Comparison of ENCODE assay signal across 8 cellular contexts in genomic region chr3:179146911-179147570, GRCh38. TPM values are rescaled to one million over a fixed set of nuclear protein-coding genes. Genes with fewer than 3 reads are reported as not detected.
DNase-seq lines count a peak whose midpoint lies in the region; ATAC-seq, FAIRE-seq and TF ChIP-seq lines count a peak whose summit lies in the region.

No MANE protein-coding gene starts in this region.

- H3K4me1 ChIP-seq in OCI-LY3 (ENCODE audit: low read length) (peaks cover 24% of the 10 kb centered on the region), mammary epithelial cell (ENCODE audit: insufficient read depth, low read length) (peaks cover 6% of the 10 kb centered on the region), small intestine (ENCODE audit: control insufficient read depth in 2 of 2, insufficient read depth in 1 of 2, low read depth in 1 of 2, low read length in 1 of 2) (no peaks in the 10 kb centered on the region)

- CTCF ChIA-PET in mammary epithelial cell (lab: Charles Lee; ENCODE audit: low non-redundant PET) = no interaction called here

- no peaks in the 10 kb centered on the region for H3K9me3 ChIP-seq in OCI-LY3 (ENCODE audit: insufficient read depth, low read length)
- H3K9me3 ChIP-seq in mammary epithelial cell (replicated peaks; ENCODE audit: insufficient read depth, low read length) = no peaks in the 10 kb centered on the region
- H3K9me3 ChIP-seq in small intestine (ENCODE audit: control insufficient read depth, low read depth) = no peaks in the 10 kb centered on the region

- intact Hi-C loops in mammary epithelial cell (cut with micrococcal nuclease) = loop anchor here (1.0 to 5.0 kb wide), 8 partner anchors 39 to 412 kb away; partner anchors contain the start of gene GNB4

- H3K9ac ChIP-seq in OCI-LY3 (ENCODE audit: low read length) (peak overlapping the region; percentile 51), mammary epithelial cell (ENCODE audit: insufficient read depth, low read length) (peak overlapping the region; percentile 72)

- H3K36me3 ChIP-seq in OCI-LY3 (replicated peaks; ENCODE audit: low read depth, low read length) (no peaks in the 10 kb centered on the region), mammary epithelial cell (ENCODE audit: insufficient read depth, low read length) (no peaks in the 10 kb centered on the region), small intestine (ENCODE audit: control insufficient read depth in 2 of 2, insufficient read depth in 2 of 2, low read length in 2 of 2) (no peaks in the 10 kb centered on the region)

- H3K4me2 ChIP-seq in OCI-LY3 (ENCODE audit: low read length) (peak overlapping the region; percentile 73), mammary epithelial cell (ENCODE audit: insufficient read depth, low read depth, low read length) (peak overlapping the region; percentile 89)

- H3K27me3 ChIP-seq in OCI-LY3 (ENCODE audit: low read depth, low read length) (peaks cover 14% of the 10 kb centered on the region; the same call in 1 of the 2 replicates), mammary epithelial cell (ENCODE audit: insufficient read depth, low read length) (no peaks in the 10 kb centered on the region), small intestine (ENCODE audit: control insufficient read depth in 2 of 2, insufficient read depth in 2 of 2, low read length in 2 of 2) (no peaks in the 10 kb centered on the region)

- ATAC-seq in GM21737 (IDR thresholded peaks at IDR 0.05; ENCODE audit: unreplicated experiment) = peak; percentile 25

- H2AFZ ChIP-seq in OCI-LY3 (ENCODE audit: low read depth, low read length) (0 out of 2 replicates have a peak overlapping the region, but pooled peaks have one; percentile 1), mammary epithelial cell (ENCODE audit: low read depth, low read length) (peak overlapping the region; percentile 90)

- 2% methylated on average over 17 of the region's 18 CpGs for WGBS in mammary epithelial cell (ENCODE audit: low coverage, missing lambda C conversion rate)
- 3 to 5% (median 3%) methylated on average over 18 of the region's 18 CpGs for WGBS in small intestine, 3 donors

- dilution Hi-C loops in mammary epithelial cell (cut with HindIII; ENCODE audit: low sequenced_read_pairs) = no loop called here

- in situ Hi-C loops in mammary epithelial cell (cut with MboI; ENCODE audit: low sequenced_read_pairs in 2 of 2) = loop anchor here in 1 of 2 donors (5.0 kb wide), 1 partner anchor 170 kb away; no protein-coding TSS in a partner anchor

- H3K4me3 ChIP-seq in OCI-LY3 (ENCODE audit: low read length) = peak overlapping the region; percentile 87
- peak overlapping the region; percentile 92 to 94 (median 93) for H3K4me3 ChIP-seq in mammary epithelial cell (replicated peaks in 1 of 3; ENCODE audit: insufficient read depth in 1 of 3, low read depth in 2 of 3, low read length in 3 of 3)
- peak overlapping the region; percentile 64 to 81 for H3K4me3 ChIP-seq in small intestine (ENCODE audit: low read depth in 1 of 2, low read length in 2 of 2)

- peaks cover 25% of the 10 kb centered on the region for H4K20me1 ChIP-seq in OCI-LY3 (ENCODE audit: insufficient read depth, low read length)
- H4K20me1 ChIP-seq in mammary epithelial cell (ENCODE audit: insufficient read depth, low read length) = no peaks in the 10 kb centered on the region

- H3K79me2 ChIP-seq in OCI-LY3 (ENCODE audit: low read length) (peaks cover 38% of the 10 kb centered on the region), mammary epithelial cell (ENCODE audit: insufficient read depth, low read length) (peaks cover 38% of the 10 kb centered on the region)

- H3K27ac ChIP-seq in OCI-LY3 (ENCODE audit: low read length) (peak overlapping the region; percentile 83), mammary epithelial cell (ENCODE audit: insufficient read depth, low read depth, low read length) (peak overlapping the region; percentile 75), small intestine (ENCODE audit: low read depth in 1 of 2, low read length in 1 of 2) (peak overlapping the region; percentile 80 to 95)

- no peak for FAIRE-seq in small intestine (lab: Jason Lieb, UNC)

- no TSS peak for BruUV-seq in mammary epithelial cell (replicated peaks; lab: Mats Ljungman, UMichigan)

- DNase-seq in activated CD4-positive, alpha-beta T cell treated with anti-CD3 and anti-CD28 coated beads for 4 hours = peak; percentile 28 to 46
- no peak for DNase-seq in activated CD4-positive, alpha-beta T cell treated with anti-CD3 and anti-CD28 coated beads, Interleukin-2, amount 50 U/mL, for 4 hours
- DNase-seq in KG1 (lab: John Stamatoyannopoulos, UW) = peak; percentile 65
- DNase-seq in mammary epithelial cell = peak; percentile 66
- peak; percentile 52 for DNase-seq in iPS-NIHi7 (ENCODE audit: extremely low spot score)
- peak; percentile 84 for DNase-seq in small intestine

- TF ChIP-seq CTCF in OCI-LY3 (IDR thresholded peaks at IDR 0.05; ENCODE audit: low read depth, low read length) = peak; percentile 75
- TF ChIP-seq CTCF in mammary epithelial cell (conservative IDR thresholded peaks at IDR 0.05 in 1 of 2, IDR thresholded peaks at IDR 0.05 in 1 of 2; ENCODE audit: extremely low read depth in 1 of 2, insufficient read depth in 1 of 2, low read depth in 1 of 2, low read length in 2 of 2) = peak; percentile 61 to 68

RNA-seq across cellular contexts. Expression of gene PIK3CA, which starts 1.1 kb away (rescaled TPM):
- 10 to 100 TPM; 20.0 to 24.7 TPM for total RNA-seq in mammary epithelial cell
- 6.4 TPM for polyA plus RNA-seq in mammary epithelial cell
- 24.8 TPM for polyA minus RNA-seq in mammary epithelial cell
- polyA plus RNA-seq in small intestine = 1 to 10 TPM; 2.2 to 5.7 (median 3.6) TPM

Comparison
In these comparisons a context has a peak if more than half of its experiments do, and no peak if none do; other contexts are left out.
1. DNase-seq: peak in activated CD4-positive, alpha-beta T cell treated with anti-CD3 and anti-CD28 coated beads for 4 hours (2 of 2), KG1 (single experiment), mammary epithelial cell (single experiment), iPS-NIHi7 (single experiment) and small intestine (single experiment); none in activated CD4-positive, alpha-beta T cell treated with anti-CD3 and anti-CD28 coated beads, Interleukin-2, amount 50 U/mL, for 4 hours (0 of 2).
2. Peak in every context shown above with its lines, with median percentiles within 50 percentile points of each other: H3K27ac ChIP-seq and H3K4me3 ChIP-seq.